Comparison of ENCODE assay signal across 16 cellular contexts in the genomic region with DNA sequence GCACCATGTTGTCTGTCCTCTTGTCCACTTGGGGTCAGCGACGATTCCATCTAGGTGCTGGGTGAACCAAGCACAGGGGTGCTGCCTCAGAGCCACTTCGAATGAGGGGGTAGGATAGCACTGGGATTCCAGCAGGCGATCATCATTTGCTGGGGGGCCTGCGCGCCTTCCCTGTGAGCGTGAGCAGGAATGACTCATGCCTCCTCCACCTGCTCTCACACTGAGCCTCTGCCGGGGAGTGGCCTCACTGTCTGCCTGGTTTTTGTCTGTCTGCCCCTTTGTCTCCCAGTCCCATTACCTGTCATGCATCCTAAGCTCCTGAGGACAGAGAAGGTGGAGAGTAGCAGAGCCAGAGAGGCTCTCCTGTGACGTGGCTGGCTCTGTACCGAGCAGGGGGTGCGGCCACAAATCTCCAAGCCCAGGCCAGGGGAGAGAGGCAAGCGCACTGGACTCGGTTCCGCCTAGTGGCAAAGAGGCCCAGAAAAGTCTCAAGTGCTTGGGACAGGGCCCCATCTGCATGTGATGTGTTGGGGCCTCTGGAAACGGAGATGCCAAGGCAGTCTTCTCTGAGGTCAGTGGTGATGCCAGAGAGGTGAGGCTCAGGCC.
DNase-seq lines count a peak whose midpoint lies in the region; ATAC-seq and TF ChIP-seq lines count a peak whose summit lies in the region.
"Had no signal": no experiment of that assay in that cellular context is flagged by ENCODE, and none has a peak within 500 bp of the region (broad histone marks: within the 10 kb centered on the region; RNA-seq: fewer than 3 reads in every experiment).

No MANE protein-coding gene starts in this region.

- H3K79me2 ChIP-seq in DND-41 (ENCODE audit: insufficient read depth, low read length), result no peaks in the 10 kb centered on the region

- H3K9me3 ChIP-seq in DND-41 (ENCODE audit: insufficient read depth, low read length, severe bottlenecking), result no peaks in the 10 kb centered on the region
- H3K9me3 ChIP-seq: breast epithelium, heart left ventricle had no signal

- no peak overlapping the region for H3K27ac Mint-ChIP-seq in effector memory CD8-positive, alpha-beta T cell
- H3K27ac Mint-ChIP-seq: stimulated activated effector memory CD8-positive, alpha-beta T cell treated with anti-CD3 and anti-CD28 coated beads, Interleukin-12 subunit alpha, Interleukin-12 subunit beta, amount 100 ng/mL, for 72 hours had no signal

- no peak overlapping the region for H3K27ac ChIP-seq in DND-41 (ENCODE audit: low read length)
- H3K27ac ChIP-seq: breast epithelium, heart left ventricle, SK-N-MC had no signal

- no peaks in the 10 kb centered on the region for H3K36me3 ChIP-seq in DND-41 (ENCODE audit: insufficient read depth, low read length)
- H3K36me3 ChIP-seq: breast epithelium, heart left ventricle had no signal

- H3K4me1 Mint-ChIP-seq in effector memory CD8-positive, alpha-beta T cell (ENCODE audit: low read depth in 2 of 2), result no peaks in the 10 kb centered on the region
- H3K4me1 Mint-ChIP-seq: stimulated activated effector memory CD8-positive, alpha-beta T cell treated with anti-CD3 and anti-CD28 coated beads, Interleukin-12 subunit alpha, Interleukin-12 subunit beta, amount 100 ng/mL, for 72 hours had no signal

- no peaks in the 10 kb centered on the region for H3K27me3 ChIP-seq in DND-41 (ENCODE audit: insufficient read depth, low read length, poor library complexity)
- H3K27me3 ChIP-seq: breast epithelium, heart left ventricle had no signal

- no peaks in the 10 kb centered on the region for H3K9me3 Mint-ChIP-seq in effector memory CD8-positive, alpha-beta T cell
- H3K9me3 Mint-ChIP-seq: naive B cell; stimulated activated effector memory CD8-positive, alpha-beta T cell treated with anti-CD3 and anti-CD28 coated beads, Interleukin-12 subunit alpha, Interleukin-12 subunit beta, amount 100 ng/mL, for 72 hours had no signal

- H3K4me1 ChIP-seq in DND-41 (ENCODE audit: insufficient read depth, low read length), result peaks cover 12% of the 10 kb centered on the region
- H3K4me1 ChIP-seq: breast epithelium had no signal

- TF ChIP-seq CTCF in DND-41 (IDR thresholded peaks at IDR 0.05; ENCODE audit: borderline replicate concordance, extremely low read depth, low read length, poor library complexity, severe bottlenecking) (no peak), epithelial cell of esophagus (IDR thresholded peaks at IDR 0.05; ENCODE audit: insufficient read depth, low read depth, low read length, missing control alignments) (no peak)

- DNase-seq in Ammon's horn (ENCODE audit: low spot score) (peak; percentile 60), DND-41 (no peak), NCI-H2196 (lab: John Stamatoyannopoulos, UW; ENCODE audit: unreplicated experiment) (peak; percentile 49), epithelial cell of esophagus (ENCODE audit: low read depth) (peak; percentile 7)
- no peak for DNase-seq in effector memory CD8-positive, alpha-beta T cell
- DNase-seq in activated CD4-positive, alpha-beta T cell treated with anti-CD3 and anti-CD28 coated beads, Interleukin-2, amount 50 U/mL, for 1 hour, result no peak
- DNase-seq: AML-193; heart left ventricle; naive B cell; stimulated activated CD4-positive, alpha-beta T cell treated with anti-CD3 and anti-CD28 coated beads, Interleukin-4, amount 100 ng/mL, for 24 hours had no signal

- H3K4me2 ChIP-seq in DND-41 (ENCODE audit: insufficient read depth, low read length), result no peak overlapping the region

- H3K4me3 ChIP-seq in DND-41 (ENCODE audit: low read depth in 1 of 2, low read length in 2 of 2), result no peak overlapping the region
- no peak overlapping the region for H3K4me3 ChIP-seq in epithelial cell of esophagus (ENCODE audit: low read length)
- H3K4me3 ChIP-seq: breast epithelium, heart left ventricle, SK-N-MC had no signal

- ATAC-seq in DND-41 (ENCODE audit: insufficient read depth, low read depth) (peak; percentile 25; the same call in 1 of the 3 replicates), HG02798 (IDR thresholded peaks at IDR 0.05; ENCODE audit: poor library complexity, unreplicated experiment) (no peak), GM19463 (IDR thresholded peaks at IDR 0.05; ENCODE audit: unreplicated experiment) (no peak)
- ATAC-seq in effector memory CD8-positive, alpha-beta T cell (replicated peaks), result no peak
- ATAC-seq: heart left ventricle; left lobe of liver; stimulated activated effector memory CD8-positive, alpha-beta T cell treated with anti-CD3 and anti-CD28 coated beads, Interleukin-12 subunit alpha, Interleukin-12 subunit beta, amount 100 ng/mL, for 72 hours had no signal

- H2AFZ ChIP-seq in DND-41 (ENCODE audit: low read depth, low read length), result no peak overlapping the region

- H3K4me3 Mint-ChIP-seq in effector memory CD8-positive, alpha-beta T cell, result no peak overlapping the region
- H3K4me3 Mint-ChIP-seq: stimulated activated effector memory CD8-positive, alpha-beta T cell treated with anti-CD3 and anti-CD28 coated beads, Interleukin-12 subunit alpha, Interleukin-12 subunit beta, amount 100 ng/mL, for 72 hours had no signal

- no peaks in the 10 kb centered on the region for H3K27me3 Mint-ChIP-seq in effector memory CD8-positive, alpha-beta T cell
- H3K27me3 Mint-ChIP-seq: naive B cell had no signal

- no peaks in the 10 kb centered on the region for H4K20me1 ChIP-seq in DND-41 (ENCODE audit: insufficient read depth, low read length)

- H3K9ac ChIP-seq in DND-41 (ENCODE audit: low read depth, low read length), result no peak overlapping the region

- no peaks in the 10 kb centered on the region for H3K36me3 Mint-ChIP-seq in effector memory CD8-positive, alpha-beta T cell (ENCODE audit: insufficient read depth)
- H3K36me3 Mint-ChIP-seq: naive B cell; stimulated activated effector memory CD8-positive, alpha-beta T cell treated with anti-CD3 and anti-CD28 coated beads, Interleukin-12 subunit alpha, Interleukin-12 subunit beta, amount 100 ng/mL, for 72 hours had no signal

Comparison
In these comparisons a context has a peak if more than half of its experiments do, and no peak if none do; other contexts are left out.
1. DNase-seq: peak in Ammon's horn (single experiment), NCI-H2196 (single experiment) and epithelial cell of esophagus (single experiment); none in DND-41 (single experiment), effector memory CD8-positive, alpha-beta T cell (0 of 3) and activated CD4-positive, alpha-beta T cell treated with anti-CD3 and anti-CD28 coated beads, Interleukin-2, amount 50 U/mL, for 1 hour (single experiment).